ENCODE assay signal across 27 cellular contexts in genomic region chr5:58200451-58200850, GRCh38.
"Had no signal": no experiment of that assay in that cellular context is flagged by ENCODE, and none has a peak within 500 bp of the region (broad histone marks: within the 10 kb centered on the region; RNA-seq: fewer than 3 reads in every experiment).

No MANE protein-coding gene starts in this region.

- H3K4me3 ChIP-seq: lung, mucosa of descending colon, neural progenitor cell, right lobe of liver, smooth muscle cell, suprapubic skin, transverse colon, upper lobe of right lung, uterus had no signal

- H3K9ac ChIP-seq: neural progenitor cell, parathyroid adenoma had no signal

- DNase-seq: cortex of kidney; effector memory CD8-positive, alpha-beta T cell; erythroblast; foreskin melanocyte; hypothalamus; immature natural killer cell; mucosa of descending colon; naive B cell; right lobe of liver; stimulated activated CD4-positive, alpha-beta T cell treated with anti-CD3 and anti-CD28 coated beads, Interleukin-12 subunit alpha, Interleukin-12 subunit beta, amount 100 ng/mL, for 4 hours; stimulated activated CD4-positive, alpha-beta T cell treated with anti-CD3 and anti-CD28 coated beads, Interleukin-1b, Interleukin-23, amount 100 ng/mL, for 48 hours; stimulated activated CD4-positive, alpha-beta T cell treated with anti-CD3 and anti-CD28 coated beads, Interleukin-4, amount 100 ng/mL, for 1 hour; stimulated activated CD8-positive, alpha-beta memory T cell treated with anti-CD3 and anti-CD28 coated beads, Interleukin-4, amount 100 ng/mL, for 48 hours; stimulated activated naive CD4-positive, alpha-beta T cell; stimulated activated naive CD8-positive, alpha-beta T cell treated with anti-CD3 and anti-CD28 coated beads, Interleukin-15, amount 100 ng/mL, for 72 hours; transverse colon; upper lobe of right lung; uterus had no signal

- H3K4me1 ChIP-seq: neural progenitor cell, parathyroid adenoma, right lobe of liver, suprapubic skin, transverse colon, upper lobe of right lung, uterus had no signal

- H3K4me2 ChIP-seq: neural progenitor cell, smooth muscle cell had no signal

- H3K27ac ChIP-seq: neural progenitor cell, parathyroid adenoma, right lobe of liver, suprapubic skin, transverse colon, upper lobe of right lung, uterus had no signal

- H3K27me3 ChIP-seq: neural progenitor cell, right lobe of liver, suprapubic skin, transverse colon, upper lobe of right lung, uterus had no signal

- H3K4me3 Mint-ChIP-seq: effector memory CD8-positive, alpha-beta T cell; immature natural killer cell; memory B cell; mesothelial cell of epicardium; naive B cell; natural killer cell treated with Interleukin-12 subunit alpha and Interleukin-12 subunit beta and Interleukin-15 and Interleukin-18, amount 100 ng/mL, for 72 hours; neural progenitor cell; stimulated activated naive CD8-positive, alpha-beta T cell treated with anti-CD3 and anti-CD28 coated beads, Interleukin-15, amount 100 ng/mL, for 72 hours had no signal

- H3K36me3 ChIP-seq: neural progenitor cell, right lobe of liver, suprapubic skin, transverse colon, upper lobe of right lung, uterus had no signal

- H3K79me2 ChIP-seq: parathyroid adenoma had no signal

- H3K27me3 Mint-ChIP-seq: effector memory CD8-positive, alpha-beta T cell; natural killer cell treated with Interleukin-12 subunit alpha and Interleukin-12 subunit beta and Interleukin-15 and Interleukin-18, amount 100 ng/mL, for 72 hours; progenitor cell of endocrine pancreas; stimulated activated naive CD8-positive, alpha-beta T cell treated with anti-CD3 and anti-CD28 coated beads, Interleukin-15, amount 100 ng/mL, for 72 hours had no signal

- H3K36me3 Mint-ChIP-seq: immature natural killer cell; memory B cell; naive B cell; natural killer cell treated with Interleukin-12 subunit alpha and Interleukin-12 subunit beta and Interleukin-15 and Interleukin-18, amount 100 ng/mL, for 72 hours; neural progenitor cell had no signal

- H3K9me3 Mint-ChIP-seq: stimulated activated naive CD8-positive, alpha-beta T cell treated with anti-CD3 and anti-CD28 coated beads, Interleukin-15, amount 100 ng/mL, for 72 hours had no signal

- H3K9me3 ChIP-seq: mucosa of descending colon, right lobe of liver, transverse colon, upper lobe of right lung, uterus had no signal

- H2AFZ ChIP-seq: neural progenitor cell, parathyroid adenoma had no signal

- H3K4me1 Mint-ChIP-seq: immature natural killer cell; memory B cell; naive B cell; neural progenitor cell; stimulated activated naive CD8-positive, alpha-beta T cell treated with anti-CD3 and anti-CD28 coated beads, Interleukin-15, amount 100 ng/mL, for 72 hours had no signal

- H3K27ac Mint-ChIP-seq: effector memory CD8-positive, alpha-beta T cell; immature natural killer cell; memory B cell; mesothelial cell of epicardium; naive B cell; natural killer cell treated with Interleukin-12 subunit alpha and Interleukin-12 subunit beta and Interleukin-15 and Interleukin-18, amount 100 ng/mL, for 72 hours; neural progenitor cell; progenitor cell of endocrine pancreas; stimulated activated naive CD8-positive, alpha-beta T cell treated with anti-CD3 and anti-CD28 coated beads, Interleukin-15, amount 100 ng/mL, for 72 hours had no signal
